10 cellular contexts compared by ENCODE assay signal in genomic region chr14:101730626-101731186, GRCh38. TPM values are rescaled to one million over a fixed set of nuclear protein-coding genes. Genes with fewer than 3 reads are reported as not detected.
DNase-seq lines count a peak whose midpoint lies in the region; ATAC-seq, FAIRE-seq and TF ChIP-seq lines count a peak whose summit lies in the region.
"Had no signal": no experiment of that assay in that cellular context is flagged by ENCODE, and none has a peak within 500 bp of the region (broad histone marks: within the 10 kb centered on the region; RNA-seq: fewer than 3 reads in every experiment).

No MANE protein-coding gene starts in this region.

- H3K27me3 Mint-ChIP-seq in activated CD8-positive, alpha-beta T cell treated with anti-CD3 and anti-CD28 coated beads for 36 hours: no peaks in the 10 kb centered on the region

- no peak for DNase-seq in HCT116 (ENCODE audit: low read depth, low spot score)
- no peak for DNase-seq in activated CD8-positive, alpha-beta T cell treated with anti-CD3 and anti-CD28 coated beads for 36 hours
- no peak for DNase-seq in esophagus squamous epithelium (lab: John Stamatoyannopoulos, UW)
- no peak for DNase-seq in small intestine
- no peak for DNase-seq in cerebellar cortex (ENCODE audit: low spot score)
- DNase-seq in NCI-H1105 (lab: John Stamatoyannopoulos, UW): no peak
- no peak for DNase-seq in HT-29 (ENCODE audit: low spot score)
- DNase-seq: NCI-H1694 treated with DMSO at 0.1 percent for 48 hours had no signal

- H3K9me3 ChIP-seq in HCT116 (ENCODE audit: control insufficient read depth in 1 of 2, insufficient read depth in 1 of 2, low read depth in 1 of 2, low read length in 2 of 2) (no peaks in the 10 kb centered on the region), esophagus squamous epithelium (no peaks in the 10 kb centered on the region), small intestine (ENCODE audit: control insufficient read depth, low read depth) (no peaks in the 10 kb centered on the region)
- H3K9me3 ChIP-seq: HAP-1 had no signal

- H3K27me3 ChIP-seq in HCT116 (ENCODE audit: insufficient read depth, low read length): no peaks in the 10 kb centered on the region
- no peaks in the 10 kb centered on the region for H3K27me3 ChIP-seq in esophagus squamous epithelium
- no peaks in the 10 kb centered on the region for H3K27me3 ChIP-seq in small intestine (ENCODE audit: control insufficient read depth in 2 of 2, insufficient read depth in 2 of 2, low read length in 2 of 2)

- 55 to 80% methylated on average over 1 to 2 of the region's 3 CpGs for WGBS in esophagus squamous epithelium, 2 donors
- 53 to 70% (median 62%) methylated on average over 3 of the region's 3 CpGs for WGBS in small intestine, 3 donors

- H3K4me1 ChIP-seq in HCT116 (ENCODE audit: control insufficient read depth in 1 of 2, insufficient read depth in 2 of 2, low read length in 2 of 2) (peaks cover 21 to 49% of the 10 kb centered on the region in 2 experiments), esophagus squamous epithelium (peaks cover 8 to 19% (median 14%) of the 10 kb centered on the region in 3 donors), small intestine (ENCODE audit: control insufficient read depth in 2 of 2, insufficient read depth in 1 of 2, low read depth in 1 of 2, low read length in 1 of 2) (peaks cover 0 to 2% of the 10 kb centered on the region in 2 donors)
- H3K4me1 ChIP-seq: HAP-1 had no signal

- FAIRE-seq in small intestine (lab: Jason Lieb, UNC): no peak

- RAD21 ChIA-PET in HCT116 (lab: Charles Lee; ENCODE audit: low non-redundant PET in 1 of 2, low total read pairs in 2 of 2, uncharacterized antibody in 2 of 2, unreplicated experiment in 2 of 2): interaction anchor here in 1 of 2 experiments (1.2 to 1.6 kb wide), 2 partner anchors 23 to 30 kb away, joined by 3 to 5 read pairs; no protein-coding TSS in a partner anchor

- ATAC-seq in HCT116 (no peak), GM21423 (IDR thresholded peaks at IDR 0.05; ENCODE audit: unreplicated experiment) (no peak)
- ATAC-seq in activated CD8-positive, alpha-beta T cell treated with anti-CD3 and anti-CD28 coated beads for 36 hours: no peak

- peak overlapping the region; percentile 71 for H2AFZ ChIP-seq in HCT116 (ENCODE audit: low read depth, low read length, poor library complexity, severe bottlenecking)

- POLR2A ChIA-PET in HCT116 (lab: Charles Lee): interaction anchor here (1.2 to 1.9 kb wide), 2 partner anchors 9 to 21 kb away, joined by 4 to 6 read pairs; no protein-coding TSS in a partner anchor
- POLR2A ChIA-PET in activated CD8-positive, alpha-beta T cell treated with anti-CD3 and anti-CD28 coated beads for 36 hours (lab: Charles Lee): interaction anchor here (0.6 to 2.3 kb wide), 7 partner anchors 8 to 358 kb away, joined by 3 to 19 read pairs (median 5); no protein-coding TSS in a partner anchor

- H3K27ac ChIP-seq in HCT116 (ENCODE audit: low read depth, low read length) (peak overlapping the region; percentile 69), esophagus squamous epithelium (peak overlapping the region; percentile 76 to 91 (median 85)), small intestine (ENCODE audit: low read depth in 1 of 2, low read length in 1 of 2) (peak overlapping the region; percentile 98 to 99)

- peak overlapping the region; percentile 97 for H3K27ac Mint-ChIP-seq in activated CD8-positive, alpha-beta T cell treated with anti-CD3 and anti-CD28 coated beads for 36 hours

- no peaks in the 10 kb centered on the region for H3K36me3 ChIP-seq in HCT116 (ENCODE audit: control insufficient read depth in 1 of 2, insufficient read depth in 2 of 2, low read length in 2 of 2)
- no peaks in the 10 kb centered on the region for H3K36me3 ChIP-seq in esophagus squamous epithelium
- H3K36me3 ChIP-seq in small intestine (ENCODE audit: control insufficient read depth in 2 of 2, insufficient read depth in 2 of 2, low read length in 2 of 2): no peaks in the 10 kb centered on the region
- H3K36me3 ChIP-seq: HAP-1 had no signal

- H3K9me3 Mint-ChIP-seq in activated CD8-positive, alpha-beta T cell treated with anti-CD3 and anti-CD28 coated beads for 36 hours: peaks cover 10% of the 10 kb centered on the region

- BruUV-seq in HCT116 (replicated peaks; lab: Mats Ljungman, UMichigan): TSS peak; percentile 86

- no peaks in the 10 kb centered on the region for H3K9me2 ChIP-seq in HCT116 (ENCODE audit: insufficient read depth)

- H3K4me3 Mint-ChIP-seq in activated CD8-positive, alpha-beta T cell treated with anti-CD3 and anti-CD28 coated beads for 36 hours: peak overlapping the region; percentile 70

- H3K9ac ChIP-seq in HCT116 (ENCODE audit: low read length): peak overlapping the region; percentile 47

- CTCF ChIA-PET in HCT116 (lab: Charles Lee): interaction anchor here (1.2 to 1.4 kb wide), 2 partner anchors 30 to 40 kb away, joined by 3 to 5 read pairs; no protein-coding TSS in a partner anchor
- CTCF ChIA-PET in activated CD8-positive, alpha-beta T cell treated with anti-CD3 and anti-CD28 coated beads for 36 hours (lab: Charles Lee): interaction anchor here (0.6 to 2.1 kb wide), 6 partner anchors 8 to 231 kb away, joined by 3 to 7 read pairs (median 6); no protein-coding TSS in a partner anchor

- no peak for TF ChIP-seq POLR2A in HCT116 (IDR thresholded peaks at IDR 0.05; ENCODE audit: borderline replicate concordance, extremely low read depth, insufficient read depth, insufficient read length)
- no peak for TF ChIP-seq POLR2A in esophagus squamous epithelium (IDR thresholded peaks at IDR 0.05)

- H3K4me3 ChIP-seq in HCT116 (replicated peaks in 1 of 2; ENCODE audit: low read depth in 1 of 2, low read length in 2 of 2): peak overlapping the region; percentile 39 to 54
- peak overlapping the region in 1 of 4 donors; percentile 44 for H3K4me3 ChIP-seq in esophagus squamous epithelium
- H3K4me3 ChIP-seq in small intestine (ENCODE audit: low read depth in 1 of 2, low read length in 2 of 2): no peak overlapping the region
- H3K4me3 ChIP-seq: HAP-1 had no signal

- no peak for TF ChIP-seq CTCF in HCT116 (IDR thresholded peaks at IDR 0.05 in 2 of 3, conservative IDR thresholded peaks at IDR 0.05 in 1 of 3; ENCODE audit: borderline replicate concordance in 1 of 3, insufficient read depth in 1 of 3, low read depth in 2 of 3, low read length in 2 of 3)
- no peak for TF ChIP-seq CTCF in activated CD8-positive, alpha-beta T cell treated with anti-CD3 and anti-CD28 coated beads for 36 hours (IDR thresholded peaks at IDR 0.05)
- TF ChIP-seq CTCF in esophagus squamous epithelium (IDR thresholded peaks at IDR 0.05): no peak

- no peaks in the 10 kb centered on the region for H4K20me1 ChIP-seq in HCT116 (ENCODE audit: insufficient read depth)

- intact Hi-C loops in HCT116 (cut with micrococcal nuclease): loop anchor here (2.0 kb wide), 1 partner anchor 218 kb away; no protein-coding TSS in a partner anchor
- intact Hi-C loops in activated CD8-positive, alpha-beta T cell treated with anti-CD3 and anti-CD28 coated beads for 36 hours (cut with micrococcal nuclease): no loop called here
- intact Hi-C loops in esophagus squamous epithelium (cut with DNase I): no loop called here

- H3K4me2 ChIP-seq in HCT116 (ENCODE audit: low read length): peak overlapping the region; percentile 82

- no peaks in the 10 kb centered on the region for H3K79me2 ChIP-seq in HCT116 (ENCODE audit: insufficient read depth, low read length)

- no peak for TF ChIP-seq RAD21 in HCT116 (IDR thresholded peaks at IDR 0.05; ENCODE audit: low read depth)

- peaks cover 70% of the 10 kb centered on the region for H3K4me1 Mint-ChIP-seq in activated CD8-positive, alpha-beta T cell treated with anti-CD3 and anti-CD28 coated beads for 36 hours (ENCODE audit: low read depth)

- H3K36me3 Mint-ChIP-seq in activated CD8-positive, alpha-beta T cell treated with anti-CD3 and anti-CD28 coated beads for 36 hours (ENCODE audit: low read depth): peaks cover 11% of the 10 kb centered on the region

TF ChIP-seq in HCT116, 20 proteins besides CTCF, POLR2A, EP300 and RAD21 (continues in another document):
- TF ChIP-seq CEBPB (IDR thresholded peaks at IDR 0.05; ENCODE audit: low read depth): no peak
- TF ChIP-seq FOSL1 (IDR thresholded peaks at IDR 0.05; ENCODE audit: low read depth): no peak
- TF ChIP-seq EGR1 (IDR thresholded peaks at IDR 0.05; ENCODE audit: low read depth): no peak
- TF ChIP-seq JUND (IDR thresholded peaks at IDR 0.05): no peak
- no peak for TF ChIP-seq SP1 (IDR thresholded peaks at IDR 0.05; ENCODE audit: low read depth)
- no peak for TF ChIP-seq EZH2 (IDR thresholded peaks at IDR 0.05)
- TF ChIP-seq SIN3A (IDR thresholded peaks at IDR 0.05; ENCODE audit: low read depth): no peak
- no peak for TF ChIP-seq POLR2AphosphoS5 (IDR thresholded peaks at IDR 0.05; ENCODE audit: low read depth, low read length)
- no peak for TF ChIP-seq ELF1 (IDR thresholded peaks at IDR 0.05; ENCODE audit: borderline replicate concordance, low read depth)
- TF ChIP-seq SRF (IDR thresholded peaks at IDR 0.05; ENCODE audit: low read depth): no peak

RNA-seq across cellular contexts. Expression of gene PPP2R5C, which starts 30.8 kb away (rescaled TPM):
- total RNA-seq in HCT116 (2021; ENCODE audit: unreplicated experiment) (117 TPM), esophagus squamous epithelium (10 to 100 TPM; 66.3 to 92.3 (median 83.4) TPM)
- polyA plus RNA-seq in HCT116 (2012): 66.7 and 78.7 TPM in 2 replicates
- total RNA-seq in activated CD8-positive, alpha-beta T cell treated with anti-CD3 and anti-CD28 coated beads for 36 hours: 100 to 1,000 TPM; 238 to 242 TPM
- 10 to 100 TPM; 59.6 to 77.2 (median 71.3) TPM for polyA plus RNA-seq in small intestine
- total RNA-seq in HT-29 (2014; rRNA removed; shearing (Covaris generic)): 41.4 and 47.9 TPM in 2 replicates

Comparison
In these comparisons a context has a peak if more than half of its experiments do, and no peak if none do; other contexts are left out.
1. H3K4me3 ChIP-seq: peak in HCT116 (2 of 2); none in small intestine (0 of 2).
2. Peak in every context shown above with its lines, with median percentiles within 50 percentile points of each other: H3K27ac ChIP-seq.